18 cellular contexts compared by ENCODE assay signal in the genomic region with DNA sequence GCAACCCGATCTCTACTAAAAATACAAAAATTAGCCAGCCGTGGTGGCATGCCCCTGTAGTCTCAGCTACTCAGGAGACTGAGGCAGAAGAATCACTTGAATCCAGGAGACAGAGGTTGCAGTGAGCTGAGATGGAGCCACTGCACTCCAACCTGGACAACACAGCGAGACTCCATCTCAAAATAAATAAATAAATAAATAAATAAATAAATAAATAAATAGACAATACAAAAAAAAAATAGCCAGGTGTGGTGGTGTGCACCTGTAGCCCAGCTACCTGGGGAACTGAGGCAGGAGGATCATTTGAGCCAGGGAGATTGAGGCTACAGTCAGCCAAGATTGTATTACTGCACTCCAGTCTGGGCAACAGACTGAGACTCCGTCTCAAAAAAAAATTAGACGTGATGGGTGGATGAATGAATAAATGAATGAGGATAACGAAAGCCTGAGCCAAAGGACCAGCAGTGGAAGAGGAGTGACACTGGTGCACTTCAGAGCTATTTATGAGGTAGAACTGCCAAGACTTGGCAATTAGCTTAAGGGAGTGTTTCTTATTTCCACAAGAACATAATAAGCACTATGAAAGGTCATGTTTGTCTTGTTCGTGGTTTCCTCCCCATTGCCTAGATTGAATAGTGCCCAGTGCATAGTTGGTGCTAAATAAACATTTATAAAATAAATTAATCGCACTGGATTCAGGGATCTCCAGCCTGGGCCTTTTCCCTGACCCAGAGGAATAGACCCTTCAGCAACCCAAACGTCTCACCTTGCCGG.
DNase-seq lines count a peak whose midpoint lies in the region; ATAC-seq and TF ChIP-seq lines count a peak whose summit lies in the region.
"Had no signal": no experiment of that assay in that cellular context is flagged by ENCODE, and none has a peak within 500 bp of the region (broad histone marks: within the 10 kb centered on the region; RNA-seq: fewer than 3 reads in every experiment).

No MANE protein-coding gene starts in this region.

- intact Hi-C loops in mammary epithelial cell (cut with micrococcal nuclease), result no loop called here
- intact Hi-C loops in breast epithelium (cut with DNase I; ENCODE audit: low total_unique reads), result no loop called here
- intact Hi-C loops in sciatic nerve (cut with DNase I), result no loop called here

- no peak overlapping the region for H3K27ac ChIP-seq in mammary epithelial cell (ENCODE audit: insufficient read depth, low read depth, low read length)
- no peak overlapping the region for H3K27ac ChIP-seq in breast epithelium
- H3K27ac ChIP-seq: 22Rv1, C4-2B, GM23248 had no signal

- H3K79me2 ChIP-seq in mammary epithelial cell (ENCODE audit: insufficient read depth, low read length), result no peaks in the 10 kb centered on the region

- H3K4me1 ChIP-seq in mammary epithelial cell (ENCODE audit: insufficient read depth, low read length) (peaks cover 3% of the 10 kb centered on the region), breast epithelium (no peaks in the 10 kb centered on the region)
- H3K4me1 ChIP-seq: Caco-2 had no signal

- 81% methylated on average over 10 of the region's 10 CpGs for WGBS in mammary epithelial cell (ENCODE audit: low coverage, missing lambda C conversion rate)

- no peak overlapping the region for H3K4me3 ChIP-seq in mammary epithelial cell (replicated peaks in 1 of 3; ENCODE audit: insufficient read depth in 1 of 3, low read depth in 2 of 3, low read length in 3 of 3)
- no peak overlapping the region for H3K4me3 ChIP-seq in breast epithelium
- H3K4me3 ChIP-seq in astrocyte of the spinal cord (ENCODE audit: low read depth, low read length), result no peak overlapping the region
- H3K4me3 ChIP-seq: GM23248 had no signal

- no peak for TF ChIP-seq POLR2A in breast epithelium (IDR thresholded peaks at IDR 0.05)

- no peak overlapping the region for H2AFZ ChIP-seq in mammary epithelial cell (ENCODE audit: low read depth, low read length)
- H2AFZ ChIP-seq: GM23248 had no signal

- CTCF ChIA-PET in mammary epithelial cell (lab: Charles Lee; ENCODE audit: low non-redundant PET), result no interaction called here

- H4K20me1 ChIP-seq in mammary epithelial cell (ENCODE audit: insufficient read depth, low read length), result no peaks in the 10 kb centered on the region

- H3K36me3 ChIP-seq in mammary epithelial cell (ENCODE audit: insufficient read depth, low read length) (no peaks in the 10 kb centered on the region), breast epithelium (no peaks in the 10 kb centered on the region)

- H3K9ac ChIP-seq in mammary epithelial cell (ENCODE audit: insufficient read depth, low read length), result no peak overlapping the region
- H3K9ac ChIP-seq: GM23248 had no signal

- peak; percentile 9 for DNase-seq in mammary epithelial cell
- DNase-seq in breast epithelium (ENCODE audit: low spot score in 2 of 2), result no peak
- DNase-seq in NCI-H69 (lab: John Stamatoyannopoulos, UW), result peak; percentile 0
- DNase-seq in astrocyte of the spinal cord (ENCODE audit: low read depth, low spot score), result peak; percentile 41
- DNase-seq in sciatic nerve (ENCODE audit: low spot score), result no peak
- no peak for DNase-seq in GM13976 (ENCODE audit: low spot score)
- DNase-seq in stimulated activated CD4-positive, alpha-beta T cell treated with anti-CD3 and anti-CD28 coated beads, Interleukin-12 subunit alpha, Interleukin-12 subunit beta, amount 100 ng/mL, for 4 hours, result no peak
- no peak for DNase-seq in central memory CD4-positive, alpha-beta T cell
- DNase-seq: Caco-2; CD4-positive, CD25-positive, alpha-beta regulatory T cell; CD8-positive, alpha-beta T cell; DMS153; DND-41; GM23248; H7; HCEC 1CT had no signal

- H3K4me2 ChIP-seq in mammary epithelial cell (ENCODE audit: insufficient read depth, low read depth, low read length), result no peak overlapping the region

- BruUV-seq in mammary epithelial cell (replicated peaks; lab: Mats Ljungman, UMichigan), result no TSS peak

- no peaks in the 10 kb centered on the region for H3K9me3 ChIP-seq in mammary epithelial cell (replicated peaks; ENCODE audit: insufficient read depth, low read length)
- H3K9me3 ChIP-seq in breast epithelium, result no peaks in the 10 kb centered on the region
- H3K9me3 ChIP-seq: Caco-2 had no signal

- in situ Hi-C loops in mammary epithelial cell (cut with MboI; ENCODE audit: low sequenced_read_pairs in 2 of 2) (no loop called here), astrocyte of the spinal cord (cut with HindIII; ENCODE audit: low sequenced_read_pairs) (no loop called here), GM13976 (cut with MboI; ENCODE audit: low sequenced_read_pairs, unreplicated experiment) (no loop called here)

- TF ChIP-seq CTCF in mammary epithelial cell (conservative IDR thresholded peaks at IDR 0.05 in 1 of 2, IDR thresholded peaks at IDR 0.05 in 1 of 2; ENCODE audit: extremely low read depth in 1 of 2, insufficient read depth in 1 of 2, low read depth in 1 of 2, low read length in 2 of 2) (no peak), breast epithelium (IDR thresholded peaks at IDR 0.05) (no peak), astrocyte of the spinal cord (IDR thresholded peaks at IDR 0.05; ENCODE audit: low read depth, low read length) (no peak), GM13976 (IDR thresholded peaks at IDR 0.05; ENCODE audit: borderline replicate concordance, control extremely low read depth, extremely low read depth, insufficient read depth, missing control alignments) (no peak)

- ATAC-seq in sciatic nerve, result peak; percentile 20
- ATAC-seq: CD8-positive, alpha-beta T cell had no signal

- dilution Hi-C loops in mammary epithelial cell (cut with HindIII; ENCODE audit: low sequenced_read_pairs), result no loop called here

- H3K27me3 ChIP-seq in mammary epithelial cell (ENCODE audit: insufficient read depth, low read length) (no peaks in the 10 kb centered on the region), breast epithelium (peaks cover 0 to 5% of the 10 kb centered on the region in 2 donors)

Comparison
In these comparisons a context has a peak if more than half of its experiments do, and no peak if none do; other contexts are left out.
1. DNase-seq: peak in mammary epithelial cell (single experiment), NCI-H69 (single experiment) and astrocyte of the spinal cord (single experiment); none in breast epithelium (0 of 2), sciatic nerve (single experiment), GM13976 (single experiment), stimulated activated CD4-positive, alpha-beta T cell treated with anti-CD3 and anti-CD28 coated beads, Interleukin-12 subunit alpha, Interleukin-12 subunit beta, amount 100 ng/mL, for 4 hours (single experiment) and central memory CD4-positive, alpha-beta T cell (single experiment).